Comparison of ENCODE assay signal across 9 cellular contexts in genomic region chr19:40567750-40568494, GRCh38. TPM values are rescaled to one million over a fixed set of nuclear protein-coding genes. Genes with fewer than 3 reads are reported as not detected.
A peak's percentile ranks its signal among the peaks of the same experiment; 100 is the strongest.
DNase-seq lines count a peak whose midpoint lies in the region; FAIRE-seq and TF ChIP-seq lines count a peak whose summit lies in the region.
"Had no signal": no experiment of that assay in that cellular context is flagged by ENCODE, and none has a peak within 500 bp of the region (broad histone marks: within the 10 kb centered on the region; RNA-seq: fewer than 3 reads in every experiment).

No MANE protein-coding gene starts in this region.

- no peak for TF ChIP-seq CTCF in astrocyte (IDR thresholded peaks at IDR 0.05; ENCODE audit: insufficient read depth, low read depth, low read length)
- peak in 1 of 11 experiments; percentile 7 for TF ChIP-seq CTCF in spleen (IDR thresholded peaks at IDR 0.05 in 8 of 11, conservative IDR thresholded peaks at IDR 0.05 in 3 of 11)

- no peaks in the 10 kb centered on the region for H3K79me2 ChIP-seq in astrocyte (ENCODE audit: insufficient read depth, low read length)

- H3K4me3 ChIP-seq in H7 (ENCODE audit: insufficient read depth, low read depth, low read length) (peak overlapping the region; percentile 34), astrocyte (ENCODE audit: insufficient read depth, low read depth, low read length) (peak overlapping the region; percentile 37), iPS-20b (ENCODE audit: low read length) (peak overlapping the region; percentile 55; the same call in 1 of the 2 replicates), spleen (peak overlapping the region in 6 of 8 donors; percentile 5 to 56 (median 16))

- H2AFZ ChIP-seq in astrocyte (ENCODE audit: low read depth, low read length) = peak overlapping the region; percentile 69

- 9 to 32% (median 11%) methylated on average over 14 to 70 of the region's 70 CpGs for WGBS in spleen, 5 donors

- H3K9me3 ChIP-seq in astrocyte (ENCODE audit: insufficient read depth, low read depth, low read length) (no peaks in the 10 kb centered on the region), iPS-20b (ENCODE audit: insufficient read depth, low read depth, low read length) (no peaks in the 10 kb centered on the region), spleen (no peaks in the 10 kb centered on the region)

- peak; percentile 85 for DNase-seq in H7
- no peak for DNase-seq in astrocyte (ENCODE audit: low read depth)
- no peak for DNase-seq in spleen
- DNase-seq in activated CD4-positive, alpha-beta T cell treated with anti-CD3 and anti-CD28 coated beads, Interleukin-2, amount 50 U/mL, for 4 hours = no peak
- no peak for DNase-seq in head of caudate nucleus
- no peak for DNase-seq in effector CD4-positive, alpha-beta T cell
- DNase-seq: activated CD4-positive, alpha-beta T cell treated with anti-CD3 and anti-CD28 coated beads for 4 hours; NCI-H1930 had no signal

- H3K4me1 ChIP-seq in astrocyte (ENCODE audit: insufficient read depth, low read length) (peaks cover 16% of the 10 kb centered on the region), iPS-20b (ENCODE audit: insufficient read depth, low read length) (no peaks in the 10 kb centered on the region), spleen (peaks cover 5 to 33% (median 16%) of the 10 kb centered on the region in 6 donors)

- H3K9ac ChIP-seq in astrocyte (ENCODE audit: low read length) (no peak overlapping the region), iPS-20b (ENCODE audit: low read depth, low read length) (no peak overlapping the region)

- peaks cover 39% of the 10 kb centered on the region for H3K27me3 Mint-ChIP-seq in astrocyte (ENCODE audit: low read depth, unreplicated experiment)

- H3K9me3 Mint-ChIP-seq in astrocyte (ENCODE audit: unreplicated experiment) = peaks cover 6% of the 10 kb centered on the region

- intact Hi-C loops in spleen (cut with DNase I; ENCODE audit: low total_unique reads) (no loop called here), head of caudate nucleus (cut with DNase I) (no loop called here)

- H3K4me1 Mint-ChIP-seq in astrocyte (ENCODE audit: low read depth, unreplicated experiment) = peaks cover 4% of the 10 kb centered on the region

- peak overlapping the region; percentile 27 for H3K4me3 Mint-ChIP-seq in astrocyte (ENCODE audit: unreplicated experiment)

- peaks cover 2% of the 10 kb centered on the region for H3K36me3 Mint-ChIP-seq in astrocyte (ENCODE audit: low read depth, unreplicated experiment)

- no peaks in the 10 kb centered on the region for H4K20me1 ChIP-seq in astrocyte (ENCODE audit: insufficient read depth, low read length)

- peaks cover 51% of the 10 kb centered on the region for H3K27me3 ChIP-seq in H7 (ENCODE audit: control insufficient read depth, insufficient read depth, low read length)
- H3K27me3 ChIP-seq in astrocyte (ENCODE audit: insufficient read depth, low read length) = peaks cover 23% of the 10 kb centered on the region
- peaks cover 78% of the 10 kb centered on the region for H3K27me3 ChIP-seq in iPS-20b (ENCODE audit: insufficient read depth, low read length)
- peaks cover 0 to 66% (median 51%) of the 10 kb centered on the region in 7 donors for H3K27me3 ChIP-seq in spleen (replicated peaks in 1 of 7)

- no peak for FAIRE-seq in astrocyte (lab: Jason Lieb, UNC)

- H3K36me3 ChIP-seq in H7 (replicated peaks; ENCODE audit: control insufficient read depth, insufficient read depth, low read length) (no peaks in the 10 kb centered on the region), astrocyte (ENCODE audit: insufficient read depth, low read length) (no peaks in the 10 kb centered on the region), iPS-20b (ENCODE audit: insufficient read depth, low read depth, low read length) (no peaks in the 10 kb centered on the region), spleen (no peaks in the 10 kb centered on the region)

- H3K4me2 ChIP-seq in astrocyte (ENCODE audit: low read length) = peak overlapping the region; percentile 81

- TF ChIP-seq POLR2A in spleen (IDR thresholded peaks at IDR 0.05) = no peak

- H3K27ac ChIP-seq in astrocyte (ENCODE audit: low read depth, low read length) (no peak overlapping the region), iPS-20b (ENCODE audit: low read length) (no peak overlapping the region), spleen (no peak overlapping the region)

- no peak overlapping the region for H3K27ac Mint-ChIP-seq in astrocyte (ENCODE audit: unreplicated experiment)

RNA-seq across cellular contexts. Expression of gene SHKBP1, which starts 8.8 kb away (rescaled TPM):
- total RNA-seq in H7 (2014; rRNA removed; shearing (Covaris generic)) = 52.3 and 58.2 TPM in 2 replicates
- total RNA-seq in astrocyte (56.3 and 60.4 TPM in 2 replicates), spleen (100 to 1,000 TPM; 127 to 282 (median 151) TPM)
- polyA plus RNA-seq in spleen = 100 to 1,000 TPM; 102 to 164 (median 152) TPM

RNA-seq across cellular contexts. Expression of gene LTBP4, which starts 33.2 kb away (rescaled TPM):
- total RNA-seq in H7 (2014; rRNA removed; shearing (Covaris generic)) = 54.6 and 83.1 TPM in 2 replicates
- total RNA-seq in astrocyte (46.9 and 63.5 TPM in 2 replicates), spleen (100 to 1,000 TPM in 6 of 7 donors, 10 to 100 TPM in 1; 66.0 to 197 (median 186) TPM)
- polyA plus RNA-seq in spleen = 100 to 1,000 TPM in 1 of 3 donors, 10 to 100 TPM in 2; 26.5 to 107 (median 34.3) TPM
